Comparison of ENCODE assay signal across 14 cellular contexts in the genomic region with DNA sequence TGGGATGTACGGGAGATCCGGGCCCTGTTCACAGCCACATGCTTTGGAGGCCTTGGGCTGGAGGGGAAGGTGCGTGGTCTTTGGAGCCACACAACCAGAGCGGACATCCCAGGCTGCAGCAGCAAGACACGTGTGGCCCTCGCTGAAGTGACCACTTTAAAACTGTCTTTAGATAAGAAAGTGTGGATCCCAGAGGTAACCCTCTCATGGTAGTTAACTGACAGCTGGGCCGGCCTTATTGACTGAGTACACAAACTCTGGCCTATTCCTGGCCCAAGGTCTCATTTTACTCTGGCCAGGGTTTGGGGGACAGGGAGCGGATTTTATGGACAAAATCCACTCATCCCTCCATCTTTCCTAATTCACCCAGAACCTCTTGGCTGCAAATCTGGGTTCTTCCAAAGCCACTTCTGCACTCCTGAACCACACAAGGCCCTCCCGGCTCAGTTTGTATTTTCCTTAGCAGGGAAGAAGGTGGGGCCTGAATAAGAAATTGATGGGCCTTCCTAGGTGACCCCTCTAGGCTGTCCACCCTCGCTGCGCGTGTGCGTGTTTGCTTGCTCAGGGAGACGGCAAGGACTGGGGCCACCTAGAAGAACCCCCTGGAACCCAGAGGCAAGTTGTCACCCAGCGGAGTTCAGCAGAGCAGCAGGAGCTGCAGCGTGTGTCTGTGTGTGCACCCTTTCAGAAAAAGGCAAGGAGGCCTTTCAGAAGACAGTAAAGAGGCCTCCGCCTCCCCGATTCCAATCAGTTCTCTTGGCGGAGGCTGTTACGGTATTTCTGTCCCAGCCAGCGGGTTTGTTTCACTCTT.
A peak's percentile ranks its signal among the peaks of the same experiment; 100 is the strongest.
DNase-seq lines count a peak whose midpoint lies in the region; ATAC-seq and TF ChIP-seq lines count a peak whose summit lies in the region.
"Had no signal": no experiment of that assay in that cellular context is flagged by ENCODE, and none has a peak within 500 bp of the region (broad histone marks: within the 10 kb centered on the region; RNA-seq: fewer than 3 reads in every experiment).

No MANE protein-coding gene starts in this region.

- no peaks in the 10 kb centered on the region for H3F3A ChIP-seq in neural progenitor cell (ENCODE audit: low read depth)

- H3K18ac ChIP-seq in neuronal stem cell (ENCODE audit: low read length): peak overlapping the region; percentile 36

- DNase-seq in adipocyte (ENCODE audit: low read depth) (no peak), heart right ventricle (no peak), neuronal stem cell (ENCODE audit: low spot score) (no peak), transverse colon (no peak), neural progenitor cell (ENCODE audit: low spot score) (no peak), MV-4-11 (lab: John Stamatoyannopoulos, UW) (no peak)
- DNase-seq in stimulated activated naive CD4-positive, alpha-beta T cell treated with Interleukin-2 at 50 U/mL for 16 hours (lab: John Stamatoyannopoulos, UW): no peak
- DNase-seq: activated CD4-positive, CD25-positive, alpha-beta regulatory T cell treated with anti-CD3 and anti-CD28 coated beads, Interleukin-2, amount 50 U/mL, for 72 hours; activated naive CD4-positive, alpha-beta T cell; GDM1; NCI-H1417; NCI-H226; NK-92 treated with Interleukin-12 subunit alpha and Interleukin-12 subunit beta, amount 100 ng/mL, for 24 hours had no signal

- H3K4ac ChIP-seq in neuronal stem cell (ENCODE audit: low read length): no peak overlapping the region

- no peak overlapping the region for H2BK15ac ChIP-seq in neuronal stem cell (ENCODE audit: low read length)

- no peak overlapping the region for H2BK120ac ChIP-seq in neuronal stem cell (ENCODE audit: low read depth, low read length)

- no peaks in the 10 kb centered on the region for H3K36me3 Mint-ChIP-seq in neural progenitor cell

- peak overlapping the region; percentile 3 for H2AK5ac ChIP-seq in neuronal stem cell (ENCODE audit: low read depth, low read length)

- H3K36me3 ChIP-seq in adipocyte (ENCODE audit: control insufficient read depth, insufficient read depth, low read length, severe bottlenecking) (peaks cover 22% of the 10 kb centered on the region), heart right ventricle (peaks cover 0 to 3% (median 0%) of the 10 kb centered on the region in 9 donors), neuronal stem cell (replicated peaks in 1 of 2; ENCODE audit: control insufficient read depth in 2 of 2, insufficient read depth in 2 of 2, low read length in 2 of 2) (no peaks in the 10 kb centered on the region), transverse colon (no peaks in the 10 kb centered on the region), neural progenitor cell (no peaks in the 10 kb centered on the region)

- in situ Hi-C loops in transverse colon (cut with MboI; ENCODE audit: low pct_ligation_motif_present in 1 of 4, low pct_unique_long_range_greater_than_20kb in 1 of 4, low sequenced_read_pairs in 3 of 4): no loop called here

- H3K79me1 ChIP-seq in neuronal stem cell (ENCODE audit: low read depth, low read length): no peaks in the 10 kb centered on the region

- TF ChIP-seq POLR2A in transverse colon (IDR thresholded peaks at IDR 0.05): no peak

- H3K9ac ChIP-seq in adipocyte (ENCODE audit: low read length) (peak overlapping the region; percentile 69), neuronal stem cell (ENCODE audit: low read depth, low read length, poor library complexity) (no peak overlapping the region), neural progenitor cell (no peak overlapping the region)

- H3K23ac ChIP-seq in neuronal stem cell (ENCODE audit: low read depth, low read length, poor library complexity): no peak overlapping the region

- H3K27me3 ChIP-seq in adipocyte (replicated peaks; ENCODE audit: control insufficient read depth, insufficient read depth, low read length) (no peaks in the 10 kb centered on the region), heart right ventricle (no peaks in the 10 kb centered on the region), neuronal stem cell (ENCODE audit: control insufficient read depth in 3 of 3, insufficient read depth in 3 of 3, low read depth in 1 of 3, low read length in 3 of 3) (no peaks in the 10 kb centered on the region), transverse colon (no peaks in the 10 kb centered on the region), neural progenitor cell (no peaks in the 10 kb centered on the region)

- H3K27ac Mint-ChIP-seq in neural progenitor cell: no peak overlapping the region

- no peak overlapping the region for H3K14ac ChIP-seq in neuronal stem cell (ENCODE audit: low read length)

- peaks cover 29% of the 10 kb centered on the region for H3K4me1 ChIP-seq in adipocyte (ENCODE audit: control insufficient read depth, insufficient read depth, low read length)
- H3K4me1 ChIP-seq in heart right ventricle: peaks cover 3 to 35% (median 9%) of the 10 kb centered on the region in 9 donors
- H3K4me1 ChIP-seq in neuronal stem cell (ENCODE audit: control insufficient read depth in 2 of 2, insufficient read depth in 1 of 2, low read depth in 1 of 2, low read length in 2 of 2): no peaks in the 10 kb centered on the region
- peaks cover 3 to 24% (median 8%) of the 10 kb centered on the region in 4 donors for H3K4me1 ChIP-seq in transverse colon
- no peaks in the 10 kb centered on the region for H3K4me1 ChIP-seq in neural progenitor cell

- ATAC-seq in heart right ventricle: peak in 7 of 8 donors; percentile 1 to 37 (median 16)
- ATAC-seq in HG03196 (IDR thresholded peaks at IDR 0.05; ENCODE audit: unreplicated experiment): no peak

- H3K4me2 ChIP-seq in neuronal stem cell (ENCODE audit: insufficient read depth, low read length, poor library complexity, severe bottlenecking) (no peak overlapping the region), neural progenitor cell (no peak overlapping the region)

- intact Hi-C loops in heart right ventricle (cut with DNase I) (no loop called here), transverse colon (cut with DNase I; ENCODE audit: low total_unique reads) (no loop called here)

- no peak overlapping the region for H4K91ac ChIP-seq in neuronal stem cell (ENCODE audit: low read depth, low read length, poor library complexity)

- H3K27me3 Mint-ChIP-seq in neural progenitor cell (ENCODE audit: insufficient read depth, low read depth): no peaks in the 10 kb centered on the region

- no peak for TF ChIP-seq CTCF in heart right ventricle (IDR thresholded peaks at IDR 0.05)
- TF ChIP-seq CTCF in transverse colon (IDR thresholded peaks at IDR 0.05): no peak
- no peak for TF ChIP-seq CTCF in neural progenitor cell (IDR thresholded peaks at IDR 0.05)

- WGBS in heart right ventricle, 2 donors: 72 to 77% methylated on average over 21 of the region's 21 CpGs
- no CpG with 5 or more reads among the region's 21 CpGs for WGBS in neuronal stem cell (ENCODE audit: extremely low coverage in 2 of 2, insufficient read length in 2 of 2, insufficient replicate concordance in 1 of 2), 2 donors
- 68 to 100% methylated on average over 1 to 21 of the region's 21 CpGs for WGBS in transverse colon (ENCODE audit: low coverage in 1 of 2), 2 donors

- no peak overlapping the region for H2BK5ac ChIP-seq in neuronal stem cell (ENCODE audit: low read length)

- peak overlapping the region in 7 of 10 donors; percentile 2 to 82 (median 60) for H3K27ac ChIP-seq in heart right ventricle
- H3K27ac ChIP-seq in neuronal stem cell (replicated peaks; ENCODE audit: low read length): no peak overlapping the region
- peak overlapping the region; percentile 21 to 78 (median 52) for H3K27ac ChIP-seq in transverse colon
- H3K27ac ChIP-seq in neural progenitor cell: no peak overlapping the region

- H2BK12ac ChIP-seq in neuronal stem cell (ENCODE audit: low read length): no peak overlapping the region

- H4K8ac ChIP-seq in neuronal stem cell (ENCODE audit: low read depth, low read length): no peak overlapping the region

- no peak for TF ChIP-seq EP300 in transverse colon (IDR thresholded peaks at IDR 0.05; ENCODE audit: low read depth)

- H3K9me3 ChIP-seq in adipocyte (ENCODE audit: control insufficient read depth, low read length) (no peaks in the 10 kb centered on the region), heart right ventricle (no peaks in the 10 kb centered on the region), neuronal stem cell (replicated peaks in 1 of 2; ENCODE audit: control insufficient read depth in 2 of 2, insufficient read depth in 1 of 2, low read depth in 1 of 2, low read length in 2 of 2) (no peaks in the 10 kb centered on the region), transverse colon (no peaks in the 10 kb centered on the region), neural progenitor cell (ENCODE audit: low read depth) (no peaks in the 10 kb centered on the region)

- H3K9me3 Mint-ChIP-seq in neural progenitor cell: no peaks in the 10 kb centered on the region

- no peak overlapping the region for H3K4me3 Mint-ChIP-seq in neural progenitor cell

- no peaks in the 10 kb centered on the region for H4K20me1 ChIP-seq in neural progenitor cell (ENCODE audit: low read depth)

- H2AFZ ChIP-seq in neuronal stem cell (ENCODE audit: low read length): no peak overlapping the region
- H2AFZ ChIP-seq in neural progenitor cell (replicated peaks): no peak overlapping the region

- no peaks in the 10 kb centered on the region for H3K79me2 ChIP-seq in neural progenitor cell (ENCODE audit: low read depth)

- H3K4me1 Mint-ChIP-seq in neural progenitor cell: peaks cover 4% of the 10 kb centered on the region

- H3K4me3 ChIP-seq in adipocyte (ENCODE audit: low read length) (peak overlapping the region; percentile 24), heart right ventricle (peak overlapping the region in 3 of 10 donors; percentile 8 to 15 (median 13)), neuronal stem cell (ENCODE audit: low read length in 2 of 2) (peak overlapping the region in 1 of 2 donors; percentile 12), transverse colon (no peak overlapping the region), neural progenitor cell (no peak overlapping the region)

Comparison
In these comparisons a context has a peak if more than half of its experiments do, and no peak if none do; other contexts are left out.
1. H3K27ac ChIP-seq: peak in heart right ventricle (7 of 10) and transverse colon (4 of 4); none in neuronal stem cell (single experiment) and neural progenitor cell (single experiment).